Comparison of ENCODE assay signal across 8 cellular contexts in the genomic region with DNA sequence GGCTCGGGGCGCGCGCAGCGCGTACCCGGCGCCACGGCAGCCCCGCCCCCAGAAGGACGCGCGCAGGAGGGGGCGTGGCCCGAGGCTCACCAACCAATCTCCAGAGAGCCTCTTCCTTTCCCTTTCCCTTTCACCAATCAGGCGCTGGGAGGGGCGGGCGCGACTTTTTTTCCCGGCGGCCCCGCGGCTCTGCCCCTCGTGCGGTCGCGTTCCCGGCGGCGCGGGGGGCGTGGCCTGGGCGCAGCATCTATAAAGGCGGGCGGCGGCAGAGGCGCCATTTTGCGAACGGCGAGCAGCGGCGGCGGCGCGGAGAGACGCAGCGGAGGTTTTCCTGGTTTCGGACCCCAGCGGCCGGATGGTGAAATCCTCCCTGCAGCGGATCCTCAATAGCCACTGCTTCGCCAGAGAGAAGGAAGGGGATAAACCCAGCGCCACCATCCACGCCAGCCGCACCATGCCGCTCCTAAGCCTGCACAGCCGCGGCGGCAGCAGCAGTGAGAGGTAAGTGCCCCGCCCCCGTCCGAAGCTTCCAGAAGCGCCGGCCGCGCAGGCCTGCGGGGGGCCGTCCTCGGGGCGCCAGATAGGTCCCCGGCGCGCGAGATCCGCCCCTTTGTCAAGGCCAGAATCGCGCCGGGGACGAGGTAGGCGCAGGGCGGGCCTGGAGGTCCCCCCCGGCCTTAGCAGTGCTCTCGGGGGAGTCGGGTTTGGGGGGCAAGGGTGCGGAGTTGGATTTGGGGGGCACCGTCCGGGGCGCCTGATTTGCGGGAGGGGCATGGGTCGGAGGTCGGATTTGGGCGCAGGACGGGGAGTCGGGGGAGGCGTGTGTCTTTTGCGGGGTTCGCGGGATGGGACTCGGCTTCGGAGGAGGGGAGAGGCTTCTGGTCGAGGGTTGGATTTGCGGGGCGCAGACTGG. TPM values are rescaled to one million over a fixed set of nuclear protein-coding genes. Genes with fewer than 3 reads are reported as not detected.
DNase-seq lines count a peak whose midpoint lies in the region; ATAC-seq, FAIRE-seq and TF ChIP-seq lines count a peak whose summit lies in the region.

No MANE protein-coding gene starts in this region.

- H3K4me3 ChIP-seq in AG04450 (ENCODE audit: low read depth, low read length) (peak overlapping the region; percentile 98), keratinocyte (ENCODE audit: control insufficient read depth in 2 of 3, extremely low read depth in 1 of 3, insufficient read depth in 2 of 3, low read depth in 1 of 3, low read length in 3 of 3) (peak overlapping the region; percentile 89 to 99 (median 93))

- H3K36me3 Mint-ChIP-seq in central memory CD8-positive, alpha-beta T cell (ENCODE audit: insufficient read depth): peaks cover 52% of the 10 kb centered on the region

- H3K27me3 ChIP-seq in AG04450 (ENCODE audit: control insufficient read depth, insufficient read depth, low read length): no peaks in the 10 kb centered on the region
- no peaks in the 10 kb centered on the region for H3K27me3 ChIP-seq in keratinocyte (ENCODE audit: control insufficient read depth, extremely low read depth, insufficient read depth, low read length)

- dilution Hi-C loops in keratinocyte (cut with MboI; ENCODE audit: extremely low pct_ligation_motif_present, low sequenced_read_pairs): no loop called here

- H3K9me3 ChIP-seq in AG04450 (ENCODE audit: control insufficient read depth, insufficient read depth, low read length): peaks cover 11% of the 10 kb centered on the region; the same call in 1 of the 2 replicates
- H3K9me3 ChIP-seq in keratinocyte (ENCODE audit: control insufficient read depth, low read depth, low read length): no peaks in the 10 kb centered on the region

- peaks cover 34% of the 10 kb centered on the region for H3K4me1 Mint-ChIP-seq in central memory CD8-positive, alpha-beta T cell

- H3K27ac ChIP-seq in AG04450 (ENCODE audit: low read depth, low read length): peak overlapping the region; percentile 75
- peak overlapping the region; percentile 79 for H3K27ac ChIP-seq in keratinocyte (ENCODE audit: control insufficient read depth, insufficient read depth, low read length)

- H3K4me2 ChIP-seq in keratinocyte (ENCODE audit: control insufficient read depth, extremely low read depth, insufficient read depth, low read depth, low read length): peak overlapping the region; percentile 87

- peak overlapping the region; percentile 92 for H3K4me3 Mint-ChIP-seq in central memory CD8-positive, alpha-beta T cell

- ATAC-seq in GM18870 (IDR thresholded peaks at IDR 0.05; ENCODE audit: unreplicated experiment) (peak; percentile 63), HG03175 (IDR thresholded peaks at IDR 0.05; ENCODE audit: unreplicated experiment) (peak; percentile 67)
- ATAC-seq in central memory CD8-positive, alpha-beta T cell (replicated peaks; ENCODE audit: extremely low read depth, poor library complexity, severe bottlenecking): peak; percentile 76

- H3K36me3 ChIP-seq in keratinocyte (ENCODE audit: control insufficient read depth in 2 of 2, extremely low read depth in 1 of 2, insufficient read depth in 2 of 2, low read length in 2 of 2): peaks cover 11 to 16% of the 10 kb centered on the region in 2 experiments

- no peaks in the 10 kb centered on the region for H3K9me1 ChIP-seq in keratinocyte (ENCODE audit: control insufficient read depth, extremely low read depth, insufficient read depth, low read length)

- peak overlapping the region; percentile 96 for H3K27ac Mint-ChIP-seq in central memory CD8-positive, alpha-beta T cell (ENCODE audit: low read depth)

- H3K9me3 Mint-ChIP-seq in central memory CD8-positive, alpha-beta T cell: no peaks in the 10 kb centered on the region

- peak overlapping the region; percentile 93 for H3K9ac ChIP-seq in keratinocyte (ENCODE audit: control insufficient read depth, extremely low read depth, insufficient read depth, low read length)

- H3K79me2 ChIP-seq in keratinocyte (ENCODE audit: control insufficient read depth, insufficient read depth, low read length): peaks cover 44% of the 10 kb centered on the region

- H4K20me1 ChIP-seq in keratinocyte (ENCODE audit: control insufficient read depth, extremely low read depth, insufficient read depth, low read length): peaks cover 30% of the 10 kb centered on the region

- peaks cover 18% of the 10 kb centered on the region for H3K4me1 ChIP-seq in keratinocyte (ENCODE audit: control insufficient read depth, extremely low read depth, insufficient read depth, low read length)

- no peaks in the 10 kb centered on the region for H3K27me3 Mint-ChIP-seq in central memory CD8-positive, alpha-beta T cell

- DNase-seq in AG04450 (ENCODE audit: low read depth, low spot score) (peak; percentile 89), NCI-H345 (lab: John Stamatoyannopoulos, UW) (peak; percentile 97), keratinocyte (ENCODE audit: low read depth, low spot score) (no peak)
- DNase-seq in activated CD4-positive, CD25-positive, alpha-beta regulatory T cell treated with anti-CD3 and anti-CD28 coated beads, Interleukin-2, amount 50 U/mL, for 16 hours (ENCODE audit: low read depth, low spot score): peak; percentile 98
- peak; percentile 99 for DNase-seq in central memory CD8-positive, alpha-beta T cell (ENCODE audit: low spot score in 2 of 2)
- peak; percentile 98 to 99 (median 99) for DNase-seq in stimulated activated CD4-positive, alpha-beta T cell treated with anti-CD3 and anti-CD28 coated beads, Interleukin-12 subunit alpha, Interleukin-12 subunit beta, amount 100 ng/mL, for 48 hours (ENCODE audit: low read depth in 2 of 3, low spot score in 1 of 3)

- H2AFZ ChIP-seq in keratinocyte (ENCODE audit: control insufficient read depth, low read length): no peak overlapping the region

- POLR2A ChIA-PET in AG04450 (lab: Yijun Ruan, JAX): interaction anchor here (0.6 to 1.1 kb wide), 5 partner anchors 15 to 207 kb away, joined by 3 to 5 read pairs (median 3); a partner anchor contains a TSS

- 0 out of 2 replicates have a peak, but pooled peaks have one; percentile 7 for TF ChIP-seq CTCF in AG04450 (IDR thresholded peaks at IDR 0.05; ENCODE audit: low read depth, low read length)
- TF ChIP-seq CTCF in keratinocyte (optimal IDR thresholded peaks at IDR 0.05 in 1 of 3, IDR thresholded peaks at IDR 0.05 in 1 of 3, conservative IDR thresholded peaks at IDR 0.05 in 1 of 3; ENCODE audit: extremely low read depth in 1 of 3, insufficient read depth in 2 of 3, low read length in 3 of 3): no peak

- FAIRE-seq in keratinocyte (lab: Jason Lieb, UNC): no peak

- CTCF ChIA-PET in AG04450 (lab: Charles Lee): no interaction called here

RNA-seq across cellular contexts. Expression of a gene that starts 12.5 kb away (rescaled TPM):
- polyA plus RNA-seq in AG04450 (2011; rRNA removed): 0.04 TPM in 1 of 2 replicates, not detected in the other
- polyA minus RNA-seq in AG04450 (2011; rRNA and poly(A)+ RNA removed): not detected in 2 replicates
- polyA plus RNA-seq in keratinocyte: not detected in 3 replicates
- polyA plus RNA-seq in keratinocyte (2011; ENCODE audit: low read depth): not detected
- not detected in 2 replicates for polyA plus RNA-seq in keratinocyte (2011; cell fraction: cytosol; rRNA removed)
- not detected in 2 replicates for polyA plus RNA-seq in keratinocyte (2011; cell fraction: nucleus; rRNA removed)
- polyA plus RNA-seq in keratinocyte (2012; ENCODE audit: low replicate concordance): 0.03 and 0.37 TPM in 2 replicates
- polyA minus RNA-seq in keratinocyte: not detected in 3 replicates
- polyA minus RNA-seq in keratinocyte (2011; cell fraction: cytosol; rRNA and poly(A)+ RNA removed): not detected
- polyA minus RNA-seq in keratinocyte (2011; cell fraction: nucleus; rRNA and poly(A)+ RNA removed): not detected in 2 replicates

RNA-seq across cellular contexts. Expression of a gene that starts 13.3 kb away (rescaled TPM):
- polyA plus RNA-seq in AG04450 (2011; rRNA removed): not detected in 2 replicates
- polyA minus RNA-seq in AG04450 (2011; rRNA and poly(A)+ RNA removed): not detected in 2 replicates
- not detected in 3 replicates for polyA plus RNA-seq in keratinocyte
- polyA plus RNA-seq in keratinocyte (2011; ENCODE audit: low read depth): not detected
- 0.27 TPM in 1 of 2 replicates, not detected in the other for polyA plus RNA-seq in keratinocyte (2011; cell fraction: cytosol; rRNA removed)
- not detected in 2 replicates for polyA plus RNA-seq in keratinocyte (2011; cell fraction: nucleus; rRNA removed)
- 0.49 and 0.66 TPM in 2 replicates for polyA plus RNA-seq in keratinocyte (2012; ENCODE audit: low replicate concordance)
- polyA minus RNA-seq in keratinocyte: not detected in 3 replicates
- not detected for polyA minus RNA-seq in keratinocyte (2011; cell fraction: cytosol; rRNA and poly(A)+ RNA removed)
- not detected in 2 replicates for polyA minus RNA-seq in keratinocyte (2011; cell fraction: nucleus; rRNA and poly(A)+ RNA removed)

RNA-seq across cellular contexts. Expression of a gene that starts 20.4 kb away (rescaled TPM):
- polyA plus RNA-seq in AG04450 (2011; rRNA removed) (not detected in 2 replicates), keratinocyte (0.02 to 0.15 TPM (median 0.07 TPM) in 3 replicates)
- polyA minus RNA-seq in AG04450 (2011; rRNA and poly(A)+ RNA removed): not detected in 2 replicates
- 0.19 TPM for polyA plus RNA-seq in keratinocyte (2011; ENCODE audit: low read depth)
- polyA plus RNA-seq in keratinocyte (2011; cell fraction: cytosol; rRNA removed): not detected in 2 replicates
- polyA plus RNA-seq in keratinocyte (2011; cell fraction: nucleus; rRNA removed): 0.41 and 0.85 TPM in 2 replicates
- polyA plus RNA-seq in keratinocyte (2012; ENCODE audit: low replicate concordance): 0.08 and 0.56 TPM in 2 replicates
- polyA minus RNA-seq in keratinocyte: not detected in 3 replicates
- not detected for polyA minus RNA-seq in keratinocyte (2011; cell fraction: cytosol; rRNA and poly(A)+ RNA removed)
- 0.21 and 0.54 TPM in 2 replicates for polyA minus RNA-seq in keratinocyte (2011; cell fraction: nucleus; rRNA and poly(A)+ RNA removed)

RNA-seq across cellular contexts. Expression of a gene that starts 32.9 kb away (rescaled TPM):
- polyA plus RNA-seq in AG04450 (2011; rRNA removed) (7.0 and 9.5 TPM in 2 replicates), keratinocyte (4.7 to 24.1 TPM (median 4.7 TPM) in 3 replicates)
- 11.7 and 14.1 TPM in 2 replicates for polyA minus RNA-seq in AG04450 (2011; rRNA and poly(A)+ RNA removed)
- 41.0 TPM for polyA plus RNA-seq in keratinocyte (2011; ENCODE audit: low read depth)
- polyA plus RNA-seq in keratinocyte (2011; cell fraction: cytosol; rRNA removed): 6.9 and 16.1 TPM in 2 replicates
- 17.1 and 21.8 TPM in 2 replicates for polyA plus RNA-seq in keratinocyte (2011; cell fraction: nucleus; rRNA removed)
- polyA plus RNA-seq in keratinocyte (2012; ENCODE audit: low replicate concordance): 40.1 and 59.6 TPM in 2 replicates
- polyA minus RNA-seq in keratinocyte: 6.7 to 25.7 TPM (median 7.2 TPM) in 3 replicates
- 37.4 TPM for polyA minus RNA-seq in keratinocyte (2011; cell fraction: cytosol; rRNA and poly(A)+ RNA removed)
- polyA minus RNA-seq in keratinocyte (2011; cell fraction: nucleus; rRNA and poly(A)+ RNA removed): 31.1 and 35.7 TPM in 2 replicates

RNA-seq across cellular contexts. Expression of a gene that starts 33.4 kb away (rescaled TPM):
- polyA plus RNA-seq in AG04450 (2011; rRNA removed) (38.7 and 39.3 TPM in 2 replicates), keratinocyte (36.8 to 53.1 TPM (median 46.8 TPM) in 3 replicates)
- 21.1 and 30.5 TPM in 2 replicates for polyA minus RNA-seq in AG04450 (2011; rRNA and poly(A)+ RNA removed)
- 25.8 TPM for polyA plus RNA-seq in keratinocyte (2011; ENCODE audit: low read depth)
- 23.6 and 46.0 TPM in 2 replicates for polyA plus RNA-seq in keratinocyte (2011; cell fraction: cytosol; rRNA removed)
- 64.9 and 73.8 TPM in 2 replicates for polyA plus RNA-seq in keratinocyte (2011; cell fraction: nucleus; rRNA removed)
- 34.3 and 44.2 TPM in 2 replicates for polyA plus RNA-seq in keratinocyte (2012; ENCODE audit: low replicate concordance)
- polyA minus RNA-seq in keratinocyte: 16.2 to 34.2 TPM (median 19.7 TPM) in 3 replicates
- polyA minus RNA-seq in keratinocyte (2011; cell fraction: cytosol; rRNA and poly(A)+ RNA removed): 25.3 TPM
- 15.6 and 19.9 TPM in 2 replicates for polyA minus RNA-seq in keratinocyte (2011; cell fraction: nucleus; rRNA and poly(A)+ RNA removed)
